8 cellular contexts compared by ENCODE assay signal in the genomic region with DNA sequence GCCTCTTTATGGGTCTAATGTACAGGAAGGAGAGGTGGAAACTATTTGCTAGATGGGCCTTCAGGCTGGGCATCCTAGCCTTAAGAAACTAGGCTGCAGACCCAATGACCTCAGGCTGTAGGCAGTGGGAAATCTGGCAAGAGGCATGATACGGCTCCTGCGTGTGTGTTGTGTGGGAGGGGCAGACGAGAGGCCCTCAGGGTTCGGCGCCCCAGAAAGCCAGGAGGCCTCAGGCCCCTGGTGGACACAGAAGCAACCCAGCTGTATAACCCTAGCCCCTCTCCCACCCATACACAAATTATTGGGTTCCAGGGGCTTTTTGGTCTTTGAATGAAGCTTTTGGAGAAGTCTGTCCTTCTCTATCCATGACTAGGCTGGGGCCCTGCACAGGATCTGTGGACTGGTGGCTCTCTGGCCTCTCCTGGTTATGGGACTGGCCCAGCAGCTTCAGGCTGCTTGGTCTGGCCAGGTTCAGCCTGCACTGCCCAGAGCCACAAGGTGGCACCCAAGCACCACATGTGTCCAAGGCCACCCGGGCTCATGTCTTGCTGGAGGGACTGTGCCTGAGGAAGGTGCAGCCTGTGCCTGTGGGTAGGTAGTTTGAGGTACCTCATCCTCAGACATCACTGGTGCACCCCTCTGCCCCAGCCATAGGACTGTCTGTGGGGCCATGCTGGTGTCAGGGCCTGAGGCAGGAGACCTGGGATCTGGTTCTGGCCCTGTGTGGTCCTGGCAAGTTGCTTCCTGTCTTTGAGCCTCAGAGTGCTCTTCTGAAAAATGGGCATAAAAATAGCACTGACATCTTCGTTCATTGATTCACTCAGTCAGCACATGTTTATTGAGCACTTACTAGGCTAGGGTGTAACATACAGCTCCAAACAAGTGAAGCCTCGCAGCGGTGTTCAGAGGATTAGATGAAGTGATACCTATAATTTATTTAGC.
DNase-seq lines count a peak whose midpoint lies in the region; ATAC-seq and TF ChIP-seq lines count a peak whose summit lies in the region.

No MANE protein-coding gene starts in this region.

- no peak for TF ChIP-seq POLR2A in erythroblast (IDR thresholded peaks at IDR 0.05; ENCODE audit: low read length)

- H3K27ac Mint-ChIP-seq in nephron, result peak overlapping the region in 1 of 3 experiments; percentile 44

- H3K27ac ChIP-seq in GM23248, result no peak overlapping the region

- no peaks in the 10 kb centered on the region for H3K27me3 ChIP-seq in GM23248 (replicated peaks; ENCODE audit: insufficient read depth)

- peak; percentile 96 for TF ChIP-seq CTCF in LNCAP (IDR thresholded peaks at IDR 0.05)
- TF ChIP-seq CTCF in nephron (IDR thresholded peaks at IDR 0.05; ENCODE audit: unreplicated experiment in 3 of 3), result peak; percentile 57 to 61 (median 58)

- no peaks in the 10 kb centered on the region for H3K9me2 ChIP-seq in GM23248 (ENCODE audit: insufficient read depth)

- no peak overlapping the region for H2AFZ ChIP-seq in GM23248

- WGBS in GM23248 (ENCODE audit: low coverage in 1 of 2, low lambda C conversion rate in 2 of 2, missing lambda C conversion rate in 2 of 2), 2 experiments, result 37 to 38% methylated on average over 9 of the region's 9 CpGs

- no peak overlapping the region for H3K4me2 ChIP-seq in GM23248 (ENCODE audit: unreplicated experiment)

- no peaks in the 10 kb centered on the region for H3F3A ChIP-seq in GM23248 (ENCODE audit: insufficient read depth)

- peak; percentile 34 for DNase-seq in activated T-cell treated with anti-CD3 and anti-CD28 coated beads for 48 hours (ENCODE audit: low read depth)
- no peak for DNase-seq in activated T-cell treated with anti-CD3 and anti-CD28 coated beads for 4 hours
- peak; percentile 80 for DNase-seq in GM23248
- peak; percentile 59 for DNase-seq in SW480 (ENCODE audit: low spot score)
- DNase-seq in erythroblast (lab: John Stamatoyannopoulos, UW), result peak; percentile 70

- no peaks in the 10 kb centered on the region for H3K36me3 ChIP-seq in GM23248 (ENCODE audit: low read depth)

- H3K4me1 Mint-ChIP-seq in nephron, result no peaks in the 10 kb centered on the region

- no peaks in the 10 kb centered on the region for H3K36me3 Mint-ChIP-seq in nephron (ENCODE audit: low read depth)

- no peaks in the 10 kb centered on the region for H3K79me2 ChIP-seq in GM23248 (ENCODE audit: insufficient read depth)

- in situ Hi-C loops in GM23248 (cut with MboI), result loop anchor here (25.0 kb wide), 2 partner anchors 305 to 805 kb away; a partner anchor contains a TSS

- H3K4me3 ChIP-seq in GM23248, result no peak overlapping the region

- H4K20me1 ChIP-seq in GM23248 (ENCODE audit: insufficient read depth), result no peaks in the 10 kb centered on the region

- no peak for ATAC-seq in GM18870 (IDR thresholded peaks at IDR 0.05; ENCODE audit: unreplicated experiment)

- peaks cover 4% of the 10 kb centered on the region for H3K27me3 Mint-ChIP-seq in nephron (ENCODE audit: low read depth)

- no peak overlapping the region for H3K9ac ChIP-seq in GM23248

- H3K4me3 Mint-ChIP-seq in nephron, result no peak overlapping the region

- H3K9me3 Mint-ChIP-seq in nephron, result no peaks in the 10 kb centered on the region

- H3K9me3 ChIP-seq in GM23248 (ENCODE audit: low read depth), result no peaks in the 10 kb centered on the region

- H3K4me1 ChIP-seq in GM23248 (ENCODE audit: insufficient read depth), result no peaks in the 10 kb centered on the region
